In genomic region chr7:131655866-131656265, GRCh38 we compare ENCODE assay signal across 17 cellular contexts.
"Had no signal": no experiment of that assay in that cellular context is flagged by ENCODE, and none has a peak within 500 bp of the region (broad histone marks: within the 10 kb centered on the region; RNA-seq: fewer than 3 reads in every experiment).

No MANE protein-coding gene starts in this region.

- H3K4me1 ChIP-seq: left lung, thyroid gland had no signal

- DNase-seq: activated T-cell treated with anti-CD3 and anti-CD28 coated beads, Interleukin-2, amount 50 U/mL, for 1 hour; caudate nucleus; dermis blood vessel endothelial cell; effector memory CD4-positive, alpha-beta T cell; foreskin melanocyte; immature natural killer cell; kidney glomerular epithelial cell; left lung; mammary epithelial cell; naive B cell; stimulated activated CD4-positive, alpha-beta T cell treated with anti-CD3 and anti-CD28 coated beads, Interleukin-4, amount 100 ng/mL, for 24 hours; stimulated activated naive CD8-positive, alpha-beta T cell treated with anti-CD3 and anti-CD28 coated beads, Interleukin-15, Interleukin-2, amounts not matched to agents 100 U/mL and 50 U/mL, for 24 hours; T-cell; thyroid gland had no signal

- H3K4me3 ChIP-seq: left lung, thyroid gland had no signal

- H3K36me3 ChIP-seq: left lung, thyroid gland had no signal

- H3K9me3 ChIP-seq: left lung, thyroid gland had no signal

- H3K27ac ChIP-seq: left lung, thyroid gland had no signal

- H3K27me3 ChIP-seq: left lung, thyroid gland had no signal

- ATAC-seq: activated naive CD4-positive, alpha-beta T cell treated with anti-CD3 and anti-CD28 coated beads, Interleukin-2, amount 50 U/mL, for 72 hours; activated T-helper 17 cell treated with anti-CD3 and anti-CD28 coated beads, Interleukin-2, amount 50 U/mL, for 72 hours; esophagus mucosa; left lung; stimulated activated naive CD8-positive, alpha-beta T cell treated with anti-CD3 and anti-CD28 coated beads, Interleukin-15, Interleukin-2, amounts not matched to agents 100 U/mL and 50 U/mL, for 24 hours; T-cell had no signal
